Comparison of ENCODE assay signal across 14 cellular contexts in the genomic region with DNA sequence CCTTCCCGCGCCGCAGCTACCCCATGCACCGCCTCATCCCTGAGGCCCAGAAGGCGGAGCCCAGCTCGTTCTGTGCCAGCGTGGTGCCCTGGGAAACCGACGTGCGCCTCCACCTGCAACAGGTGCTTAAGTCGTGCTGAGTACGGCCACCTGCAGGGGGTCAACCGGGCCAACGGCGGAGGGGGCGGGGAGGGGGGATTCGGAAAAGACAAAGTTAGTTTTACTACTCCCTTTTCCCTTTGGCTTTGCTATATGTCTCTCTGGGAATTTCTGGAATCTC.
"Had no signal": no experiment of that assay in that cellular context is flagged by ENCODE, and none has a peak within 500 bp of the region (broad histone marks: within the 10 kb centered on the region; RNA-seq: fewer than 3 reads in every experiment).

No MANE protein-coding gene starts in this region.

- H3K27ac ChIP-seq: esophagus squamous epithelium, gastroesophageal sphincter, sigmoid colon, skin epidermis, stomach had no signal

- H3K4me1 ChIP-seq: gastroesophageal sphincter, sigmoid colon had no signal

- DNase-seq: cortex of kidney; effector memory CD8-positive, alpha-beta T cell; esophagus squamous epithelium; foreskin fibroblast; glutamatergic neuron; kidney glomerular epithelial cell; naive thymus-derived CD4-positive, alpha-beta T cell; sigmoid colon; stimulated activated CD4-positive, alpha-beta T cell treated with anti-CD3 and anti-CD28 coated beads, Interleukin-4, amount 100 ng/mL, for 4 hours; stimulated activated naive B cell treated with anti-CD40 and anti-IgM and Interleukin-4, amounts not matched to agents 10 μg/mL and 1 μg/mL and 100 μg/mL, for 72 hours; stomach; trophoblast cell had no signal

- H3K9me3 ChIP-seq: esophagus squamous epithelium, gastroesophageal sphincter, sigmoid colon, stomach had no signal

- H3K27me3 ChIP-seq: esophagus squamous epithelium, gastroesophageal sphincter, sigmoid colon, stomach had no signal

- H3K4me3 ChIP-seq: esophagus squamous epithelium, gastroesophageal sphincter, sigmoid colon, skin epidermis, stomach had no signal
